27 cellular contexts compared by ENCODE assay signal in genomic region chr13:38777347-38778107, GRCh38.
"Had no signal": no experiment of that assay in that cellular context is flagged by ENCODE, and none has a peak within 500 bp of the region (broad histone marks: within the 10 kb centered on the region; RNA-seq: fewer than 3 reads in every experiment).

No MANE protein-coding gene starts in this region.

- H3K27me3 ChIP-seq: ovary, suprapubic skin, tibial artery, uterus had no signal

- ATAC-seq: heart right ventricle; left cardiac atrium; natural killer cell; right cardiac atrium; sciatic nerve; stimulated activated effector memory CD8-positive, alpha-beta T cell treated with anti-CD3 and anti-CD28 coated beads, Interleukin-12 subunit alpha, Interleukin-12 subunit beta, amount 100 ng/mL, for 72 hours had no signal

- H3K27me3 Mint-ChIP-seq: naive B cell; stimulated activated naive CD8-positive, alpha-beta T cell treated with anti-CD3 and anti-CD28 coated beads, Interleukin-15, Interleukin-2, amounts not matched to agents 100 ng/mL and 50 ng/mL, for 24 hours had no signal

- H3K4me1 Mint-ChIP-seq: mesothelial cell of epicardium; naive B cell; natural killer cell; stimulated activated effector memory CD8-positive, alpha-beta T cell treated with anti-CD3 and anti-CD28 coated beads, Interleukin-12 subunit alpha, Interleukin-12 subunit beta, amount 100 ng/mL, for 72 hours had no signal

- FAIRE-seq: keratinocyte had no signal

- H3K36me3 ChIP-seq: heart right ventricle, left ventricle myocardium inferior, ovary, prostate gland, suprapubic skin, thoracic aorta, tibial artery, uterus had no signal

- H3K27ac Mint-ChIP-seq: mesothelial cell of epicardium; naive B cell; natural killer cell; stimulated activated effector memory CD8-positive, alpha-beta T cell treated with anti-CD3 and anti-CD28 coated beads, Interleukin-12 subunit alpha, Interleukin-12 subunit beta, amount 100 ng/mL, for 72 hours; stimulated activated naive CD8-positive, alpha-beta T cell treated with anti-CD3 and anti-CD28 coated beads, Interleukin-15, Interleukin-2, amounts not matched to agents 100 ng/mL and 50 ng/mL, for 24 hours had no signal

- H3K4me3 Mint-ChIP-seq: mesothelial cell of epicardium; naive B cell; natural killer cell; stimulated activated effector memory CD8-positive, alpha-beta T cell treated with anti-CD3 and anti-CD28 coated beads, Interleukin-12 subunit alpha, Interleukin-12 subunit beta, amount 100 ng/mL, for 72 hours; stimulated activated naive CD8-positive, alpha-beta T cell treated with anti-CD3 and anti-CD28 coated beads, Interleukin-15, Interleukin-2, amounts not matched to agents 100 ng/mL and 50 ng/mL, for 24 hours had no signal

- H3K9me3 Mint-ChIP-seq: mesothelial cell of epicardium had no signal

- H3K4me3 ChIP-seq: heart right ventricle, left ventricle myocardium inferior, lung, ovary, prostate gland, skin epidermis, suprapubic skin, thoracic aorta, tibial artery, uterus had no signal

- DNase-seq: heart right ventricle; hippocampal formation; kidney glomerular epithelial cell; left cardiac atrium; left ventricle myocardium inferior; mesendoderm; naive B cell; natural killer cell; ovary; retina; right cardiac atrium; stimulated activated CD4-positive, alpha-beta T cell treated with anti-CD3 and anti-CD28 coated beads, Interleukin-12 subunit alpha, Interleukin-12 subunit beta, amount 100 ng/mL, for 4 hours; stimulated activated CD4-positive, alpha-beta T cell treated with anti-CD3 and anti-CD28 coated beads, Interleukin-4, amount 100 ng/mL, for 24 hours; stimulated activated naive CD4-positive, alpha-beta T cell; tibial artery; trophoblast cell; uterus had no signal

- H3K36me3 Mint-ChIP-seq: naive B cell; natural killer cell; stimulated activated effector memory CD8-positive, alpha-beta T cell treated with anti-CD3 and anti-CD28 coated beads, Interleukin-12 subunit alpha, Interleukin-12 subunit beta, amount 100 ng/mL, for 72 hours had no signal
